ENCODE assay signal across 9 cellular contexts in the genomic region with DNA sequence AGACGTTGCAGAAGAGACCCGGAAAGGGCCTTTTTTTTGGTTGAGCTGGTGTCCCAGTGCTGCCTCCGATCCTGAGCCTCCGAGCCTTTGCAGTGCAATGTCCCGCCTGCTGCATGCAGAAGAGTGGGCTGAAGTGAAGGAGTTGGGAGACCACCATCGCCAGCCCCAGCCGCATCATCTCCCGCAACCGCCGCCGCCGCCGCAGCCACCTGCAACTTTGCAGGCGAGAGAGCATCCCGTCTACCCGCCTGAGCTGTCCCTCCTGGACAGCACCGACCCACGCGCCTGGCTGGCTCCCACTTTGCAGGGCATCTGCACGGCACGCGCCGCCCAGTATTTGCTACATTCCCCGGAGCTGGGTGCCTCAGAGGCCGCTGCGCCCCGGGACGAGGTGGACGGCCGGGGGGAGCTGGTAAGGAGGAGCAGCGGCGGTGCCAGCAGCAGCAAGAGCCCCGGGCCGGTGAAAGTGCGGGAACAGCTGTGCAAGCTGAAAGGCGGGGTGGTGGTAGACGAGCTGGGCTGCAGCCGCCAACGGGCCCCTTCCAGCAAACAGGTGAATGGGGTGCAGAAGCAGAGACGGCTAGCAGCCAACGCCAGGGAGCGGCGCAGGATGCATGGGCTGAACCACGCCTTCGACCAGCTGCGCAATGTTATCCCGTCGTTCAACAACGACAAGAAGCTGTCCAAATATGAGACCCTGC. TPM values are rescaled to one million over a fixed set of nuclear protein-coding genes. Genes with fewer than 3 reads are reported as not detected.
A peak's percentile ranks its signal among the peaks of the same experiment; 100 is the strongest.
DNase-seq lines count a peak whose midpoint lies in the region; ATAC-seq and TF ChIP-seq lines count a peak whose summit lies in the region.
"Had no signal": no experiment of that assay in that cellular context is flagged by ENCODE, and none has a peak within 500 bp of the region (broad histone marks: within the 10 kb centered on the region; RNA-seq: fewer than 3 reads in every experiment).

No MANE protein-coding gene starts in this region.

- POLR2A ChIA-PET in PC-9 (lab: Charles Lee; ENCODE audit: unreplicated experiment), result no interaction called here

- no peak overlapping the region for H3K27ac ChIP-seq in PC-9
- no peak overlapping the region for H3K27ac ChIP-seq in foreskin keratinocyte

- peak in 1 of 2 experiments; percentile 9 for DNase-seq in PC-9
- no peak for DNase-seq in foreskin keratinocyte
- no peak for DNase-seq in retinal pigment epithelial cell (ENCODE audit: low read depth)
- no peak for DNase-seq in OCI-M2 (lab: John Stamatoyannopoulos, UW; ENCODE audit: unreplicated experiment)
- DNase-seq in effector CD4-positive, alpha-beta T cell, result no peak
- DNase-seq in cortex of kidney (lab: John Stamatoyannopoulos, UW), result no peak
- DNase-seq: activated T-cell treated with anti-CD3 and anti-CD28 coated beads, Interleukin-2, amount 50 U/mL, for 4 hours had no signal

- no peaks in the 10 kb centered on the region for H3F3A ChIP-seq in PC-9 (ENCODE audit: insufficient read depth, low read depth)

- no peaks in the 10 kb centered on the region for H3K9me3 ChIP-seq in PC-9 (ENCODE audit: insufficient read depth, low read depth)

- no peaks in the 10 kb centered on the region for H4K20me1 ChIP-seq in PC-9 (ENCODE audit: insufficient read depth)

- no TSS peak for BruUV-seq in PC-9 (replicated peaks; lab: Mats Ljungman, UMichigan)

- no peaks in the 10 kb centered on the region for H3K27me3 ChIP-seq in PC-9 (ENCODE audit: insufficient read depth, low read depth)
- peaks cover 92% of the 10 kb centered on the region for H3K27me3 ChIP-seq in foreskin keratinocyte

- ATAC-seq in GM18909 (IDR thresholded peaks at IDR 0.05; ENCODE audit: poor library complexity, unreplicated experiment) (peak; percentile 49), foreskin keratinocyte (peak; percentile 52), HG02981 (IDR thresholded peaks at IDR 0.05; ENCODE audit: unreplicated experiment) (no peak)

- intact Hi-C loops in PC-9 (cut with micrococcal nuclease; ENCODE audit: unreplicated experiment), result no loop called here

- CTCF ChIA-PET in PC-9 (lab: Charles Lee), result no interaction called here

- no peaks in the 10 kb centered on the region for H3K9me2 ChIP-seq in PC-9 (ENCODE audit: insufficient read depth)

- no peak overlapping the region for H2AFZ ChIP-seq in PC-9

- peak overlapping the region; percentile 46; the same call in 1 of the 2 replicates for H3K4me3 ChIP-seq in PC-9
- H3K4me3 ChIP-seq in retinal pigment epithelial cell (ENCODE audit: low read length), result peak overlapping the region; percentile 50

- TF ChIP-seq CTCF in PC-9 (conservative IDR thresholded peaks at IDR 0.05) (no peak), foreskin keratinocyte (conservative IDR thresholded peaks at IDR 0.05) (no peak), retinal pigment epithelial cell (conservative IDR thresholded peaks at IDR 0.05; ENCODE audit: low read depth, low read length) (no peak)

- H3K4me2 ChIP-seq in PC-9, result peak overlapping the region; percentile 75

- H3K4me1 ChIP-seq in PC-9 (replicated peaks; ENCODE audit: insufficient read depth) (no peaks in the 10 kb centered on the region), foreskin keratinocyte (no peaks in the 10 kb centered on the region)

- no peaks in the 10 kb centered on the region for H3K79me2 ChIP-seq in PC-9 (ENCODE audit: low read depth)

- no peaks in the 10 kb centered on the region for H3K36me3 ChIP-seq in PC-9 (ENCODE audit: low read depth)

RNA-seq across cellular contexts. Expression of a gene that starts 0.4 kb away (rescaled TPM):
- total RNA-seq in PC-9 (2021) (not detected in 2 replicates), foreskin keratinocyte (not detected in 2 replicates)
- not detected in 2 replicates for polyA plus RNA-seq in foreskin keratinocyte
- total RNA-seq: activated T-cell treated with anti-CD3 and anti-CD28 coated beads, Interleukin-2, amount 50 U/mL, for 4 hours had no signal
